ENCODE assay signal across 8 cellular contexts in genomic region chr19:37551123-37551993, GRCh38. TPM values are rescaled to one million over a fixed set of nuclear protein-coding genes. Genes with fewer than 3 reads are reported as not detected.
DNase-seq lines count a peak whose midpoint lies in the region; ATAC-seq and TF ChIP-seq lines count a peak whose summit lies in the region.

No MANE protein-coding gene starts in this region.

- H3K27me3 Mint-ChIP-seq in activated naive CD8-positive, alpha-beta T cell, result no peaks in the 10 kb centered on the region

- H3K9me2 ChIP-seq in OCI-LY1 (ENCODE audit: low read depth, low read length), result no peaks in the 10 kb centered on the region

- no peak overlapping the region for H3K27ac Mint-ChIP-seq in activated naive CD8-positive, alpha-beta T cell

- H3K4me1 Mint-ChIP-seq in activated naive CD8-positive, alpha-beta T cell (ENCODE audit: low read depth), result peaks cover 3% of the 10 kb centered on the region

- H3K36me3 Mint-ChIP-seq in activated naive CD8-positive, alpha-beta T cell, result peaks cover 27% of the 10 kb centered on the region

- H3K9ac ChIP-seq in OCI-LY1 (ENCODE audit: low read length), result peak overlapping the region; percentile 72

- no peak for ATAC-seq in HG02870 (IDR thresholded peaks at IDR 0.05; ENCODE audit: unreplicated experiment)
- no peak for ATAC-seq in HG03196 (IDR thresholded peaks at IDR 0.05; ENCODE audit: unreplicated experiment)

- H3K9me3 ChIP-seq in OCI-LY1 (ENCODE audit: low read length) (peaks cover 26% of the 10 kb centered on the region), sigmoid colon (peaks cover 48 to 87% (median 76%) of the 10 kb centered on the region in 4 donors)

- H3K4me3 Mint-ChIP-seq in activated naive CD8-positive, alpha-beta T cell, result peak overlapping the region; percentile 86

- DNase-seq in GM12865 (ENCODE audit: low read depth), result peak; percentile 82
- peak; percentile 71 for DNase-seq in iris pigment epithelial cell (ENCODE audit: low read depth)
- peak; percentile 12 to 48 for DNase-seq in stimulated activated CD8-positive, alpha-beta memory T cell treated with anti-CD3 and anti-CD28 coated beads, Interleukin-2, amount 100 ng/mL, for 48 hours (ENCODE audit: low read depth in 2 of 2)
- no peak for DNase-seq in sigmoid colon

- 5 to 17% methylated on average over 65 of the region's 65 CpGs for WGBS in sigmoid colon, 2 donors

- H3K27me3 ChIP-seq in OCI-LY1 (ENCODE audit: insufficient read depth, low read length) (no peaks in the 10 kb centered on the region), sigmoid colon (no peaks in the 10 kb centered on the region)

- H3K9me3 Mint-ChIP-seq in activated naive CD8-positive, alpha-beta T cell (ENCODE audit: low read depth), result peaks cover 10% of the 10 kb centered on the region

- H4K20me1 ChIP-seq in OCI-LY1 (ENCODE audit: insufficient read depth, low read length), result no peaks in the 10 kb centered on the region

- TF ChIP-seq CTCF in GM12865 (IDR thresholded peaks at IDR 0.05; ENCODE audit: insufficient read depth, low read depth, low read length, missing control alignments) (peak; percentile 39), OCI-LY1 (IDR thresholded peaks at IDR 0.05; ENCODE audit: low read length) (peak; percentile 56; the same call in 1 of the 2 replicates), sigmoid colon (IDR thresholded peaks at IDR 0.05) (no peak)

- no peak for TF ChIP-seq POLR2A in sigmoid colon (IDR thresholded peaks at IDR 0.05)

- H3K36me3 ChIP-seq in OCI-LY1 (ENCODE audit: insufficient read depth, low read length), result no peaks in the 10 kb centered on the region
- peaks cover 0 to 4% (median 0%) of the 10 kb centered on the region in 4 donors for H3K36me3 ChIP-seq in sigmoid colon

- intact Hi-C loops in sigmoid colon (cut with DNase I), result no loop called here

- H3K4me1 ChIP-seq in OCI-LY1 (ENCODE audit: insufficient read depth, low read length, severe bottlenecking) (peaks cover 5% of the 10 kb centered on the region), sigmoid colon (no peaks in the 10 kb centered on the region)

- no peaks in the 10 kb centered on the region for H3F3A ChIP-seq in OCI-LY1 (ENCODE audit: insufficient read depth, low read length)

- peak overlapping the region; percentile 69 for H3K4me2 ChIP-seq in OCI-LY1 (ENCODE audit: low read length)

- no peak for TF ChIP-seq EP300 in sigmoid colon (IDR thresholded peaks at IDR 0.05)

- H3K79me2 ChIP-seq in OCI-LY1 (ENCODE audit: insufficient read depth, low read length), result no peaks in the 10 kb centered on the region

- H2AFZ ChIP-seq in OCI-LY1 (ENCODE audit: low read length), result 0 out of 2 replicates have a peak overlapping the region, but pooled peaks have one; percentile 25

- H3K27ac ChIP-seq in OCI-LY1 (ENCODE audit: low read depth, low read length, poor library complexity, severe bottlenecking) (peak overlapping the region; percentile 30), sigmoid colon (no peak overlapping the region)

- peak overlapping the region; percentile 64 for H3K4me3 ChIP-seq in GM12865 (ENCODE audit: low read depth, low read length)
- peak overlapping the region; percentile 80 for H3K4me3 ChIP-seq in OCI-LY1 (ENCODE audit: low read depth, low read length, poor library complexity, severe bottlenecking)
- H3K4me3 ChIP-seq in sigmoid colon, result peak overlapping the region in 2 of 4 donors; percentile 10 to 31

RNA-seq across cellular contexts. Expression of gene ZNF571, which starts 43.2 kb away (rescaled TPM):
- 10 to 100 TPM in 1 of 4 donors, 1 to 10 TPM in 3; 3.1 to 11.4 (median 5.2) TPM for total RNA-seq in sigmoid colon
- polyA plus RNA-seq in sigmoid colon, result 1 to 10 TPM; 1.2 to 2.1 (median 1.6) TPM

RNA-seq across cellular contexts. Expression of gene ZNF540, which starts 43.3 kb away (rescaled TPM):
- 1 to 10 TPM; 6.4 to 8.0 (median 7.1) TPM for total RNA-seq in sigmoid colon
- polyA plus RNA-seq in sigmoid colon, result 1 to 10 TPM in 1 of 3 donors, under 1 TPM in 1, not detected in 1; 0.60 to 2.1 TPM

RNA-seq across cellular contexts. Expression of gene ZNF793, which starts 44.6 kb away (rescaled TPM):
- 1 to 10 TPM; 2.9 to 6.1 (median 5.4) TPM for total RNA-seq in sigmoid colon
- 1 to 10 TPM; 1.2 to 3.0 (median 1.6) TPM for polyA plus RNA-seq in sigmoid colon

Comparison
In these comparisons a context has a peak if more than half of its experiments do, and no peak if none do; other contexts are left out.
1. CTCF ChIP-seq: peak in GM12865 (single experiment) and OCI-LY1 (single experiment); none in sigmoid colon (0 of 4).